ENCODE assay signal across 11 cellular contexts in the genomic region with DNA sequence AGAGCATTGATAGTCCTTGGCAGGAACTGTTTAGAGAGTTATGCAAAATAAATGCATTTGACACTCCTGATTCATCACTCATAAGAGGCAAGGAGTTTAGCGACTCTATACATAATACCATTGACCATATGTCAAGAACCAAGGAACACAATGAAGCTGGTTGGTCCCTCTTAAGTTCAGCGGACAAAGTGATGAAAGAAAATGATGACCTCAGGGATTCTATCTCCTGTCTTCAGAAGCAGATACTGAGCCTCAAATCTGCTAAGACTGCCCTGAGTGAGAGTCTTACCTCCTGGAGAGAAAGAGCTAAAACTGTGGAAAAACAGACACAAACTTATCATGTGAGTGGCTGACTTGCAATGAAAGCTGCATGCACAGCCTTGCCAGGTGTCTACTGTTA. TPM values are rescaled to one million over a fixed set of nuclear protein-coding genes. Genes with fewer than 3 reads are reported as not detected.
"Had no signal": no experiment of that assay in that cellular context is flagged by ENCODE, and none has a peak within 500 bp of the region (broad histone marks: within the 10 kb centered on the region; RNA-seq: fewer than 3 reads in every experiment).

No MANE protein-coding gene starts in this region.

- H3K9ac ChIP-seq: GM23248 had no signal

- H3K9me3 ChIP-seq: HAP-1 had no signal

- H3K4me1 ChIP-seq: HAP-1 had no signal

- H3K27ac ChIP-seq: GM23248 had no signal

- FAIRE-seq: H1, H54 had no signal

- H3K36me3 ChIP-seq: HAP-1 had no signal

- H3K4me3 ChIP-seq: GM23248, GM23338, HAP-1 had no signal

- H3K4me3 Mint-ChIP-seq: GM23338, H9, HFFc6 had no signal

- H3K27ac Mint-ChIP-seq: GM23338, H9, HFFc6 had no signal

- ATAC-seq: GM23338, HCT116 had no signal

- H3K4me2 ChIP-seq: GM23338 had no signal

- DNase-seq: GM23248, GOT3, H7, H9, HCEC 1CT, HFFc6 had no signal

- H2AFZ ChIP-seq: GM23248, GM23338 had no signal

RNA-seq across cellular contexts. Expression of a gene that starts 9.5 kb away (rescaled TPM):
- total RNA-seq: GM23248, HFFc6 had no signal
- polyA plus RNA-seq: GM23248 had no signal
